ENCODE assay signal across 8 cellular contexts in the genomic region with DNA sequence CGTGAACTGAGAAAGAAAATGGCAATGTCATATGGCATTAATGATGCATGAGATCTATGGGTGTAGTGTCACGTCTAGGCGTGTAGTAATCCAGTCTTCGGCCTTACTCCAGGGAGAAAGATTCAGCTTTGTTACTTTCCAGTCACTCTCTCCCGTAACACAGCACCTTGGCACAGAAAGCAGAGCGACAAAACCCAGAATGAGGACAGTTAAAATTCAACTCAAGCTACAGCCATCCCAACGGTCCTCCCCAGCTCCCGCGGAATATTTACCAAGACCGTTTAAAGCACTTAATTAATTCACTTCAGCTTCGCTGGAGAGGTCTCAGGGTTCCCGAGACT. TPM values are rescaled to one million over a fixed set of nuclear protein-coding genes. Genes with fewer than 3 reads are reported as not detected.
A peak's percentile ranks its signal among the peaks of the same experiment; 100 is the strongest.
DNase-seq lines count a peak whose midpoint lies in the region; ATAC-seq and TF ChIP-seq lines count a peak whose summit lies in the region.

No MANE protein-coding gene starts in this region.

- TF ChIP-seq CTCF in BJ (IDR thresholded peaks at IDR 0.05; ENCODE audit: insufficient read depth, low read depth, low read length) = no peak
- no peak for TF ChIP-seq CTCF in Peyer's patch (IDR thresholded peaks at IDR 0.05)
- no peak for TF ChIP-seq CTCF in neural progenitor cell (IDR thresholded peaks at IDR 0.05)

- H3K79me2 ChIP-seq in neural progenitor cell (ENCODE audit: low read depth) = peaks cover 31% of the 10 kb centered on the region

- H3K27me3 ChIP-seq in BJ (ENCODE audit: control insufficient read depth, insufficient read depth, low read length) (no peaks in the 10 kb centered on the region), Peyer's patch (no peaks in the 10 kb centered on the region), neural progenitor cell (peaks cover 21% of the 10 kb centered on the region)

- CTCF ChIA-PET in BJ (lab: Yijun Ruan, JAX) = interaction anchor here (1.0 to 3.6 kb wide), 2 partner anchors 301 to 310 kb away, joined by 4 to 23 read pairs; no protein-coding TSS in a partner anchor

- no peaks in the 10 kb centered on the region for H3K9me3 ChIP-seq in Peyer's patch
- H3K9me3 ChIP-seq in neural progenitor cell (ENCODE audit: low read depth) = no peaks in the 10 kb centered on the region

- peak overlapping the region; percentile 93 for H2AFZ ChIP-seq in neural progenitor cell (replicated peaks)

- H3K4me3 ChIP-seq in BJ (ENCODE audit: low read depth, low read length) (peak overlapping the region; percentile 75), Peyer's patch (peak overlapping the region; percentile 63 to 89 (median 66)), neural progenitor cell (peak overlapping the region; percentile 75)

- no peaks in the 10 kb centered on the region for H3K9me3 Mint-ChIP-seq in neural progenitor cell

- no peak overlapping the region for H3K9ac ChIP-seq in neural progenitor cell

- H3K4me1 Mint-ChIP-seq in neural progenitor cell = peaks cover 32% of the 10 kb centered on the region

- peaks cover 27% of the 10 kb centered on the region for H4K20me1 ChIP-seq in neural progenitor cell (ENCODE audit: low read depth)

- no peak for TF ChIP-seq POLR2A in Peyer's patch (IDR thresholded peaks at IDR 0.05)

- H3K27ac Mint-ChIP-seq in neural progenitor cell = peak overlapping the region; percentile 74

- peak overlapping the region; percentile 90 for H3K4me3 Mint-ChIP-seq in neural progenitor cell

- peak overlapping the region in 3 of 4 donors; percentile 77 to 92 (median 90) for H3K27ac ChIP-seq in Peyer's patch
- H3K27ac ChIP-seq in epithelial cell of prostate = peak overlapping the region; percentile 88
- no peak overlapping the region for H3K27ac ChIP-seq in neural progenitor cell

- H3K4me1 ChIP-seq in Peyer's patch (peaks cover 0 to 20% (median 0%) of the 10 kb centered on the region in 4 donors), neural progenitor cell (peaks cover 14% of the 10 kb centered on the region)

- POLR2A ChIA-PET in BJ (lab: Charles Lee) = interaction anchor here (0.6 to 1.0 kb wide), 3 partner anchors 79 to 187 kb away, joined by 3 to 4 read pairs (median 4); no protein-coding TSS in a partner anchor

- H3K27me3 Mint-ChIP-seq in neural progenitor cell (ENCODE audit: insufficient read depth, low read depth) = peaks cover 6% of the 10 kb centered on the region

- DNase-seq in BJ (ENCODE audit: low read depth) (no peak), Peyer's patch (no peak), epithelial cell of prostate (ENCODE audit: low read depth, low spot score) (no peak), neural progenitor cell (ENCODE audit: low spot score) (no peak), GM19238 (ENCODE audit: insufficient read length, low spot score) (no peak), activated gamma-delta T cell treated with Interleukin-2 at 50 U/mL for 16 hours (no peak), HPDE6-E6E7 (ENCODE audit: extremely low spot score) (no peak)

- ATAC-seq in HG02759 (IDR thresholded peaks at IDR 0.05; ENCODE audit: unreplicated experiment) = no peak

- H3F3A ChIP-seq in neural progenitor cell (ENCODE audit: low read depth) = peaks cover 24% of the 10 kb centered on the region

- peak overlapping the region; percentile 87 for H3K4me2 ChIP-seq in neural progenitor cell

- H3K36me3 ChIP-seq in BJ (ENCODE audit: control insufficient read depth, insufficient read depth, low read length) (no peaks in the 10 kb centered on the region), Peyer's patch (no peaks in the 10 kb centered on the region), neural progenitor cell (no peaks in the 10 kb centered on the region)

- no peaks in the 10 kb centered on the region for H3K36me3 Mint-ChIP-seq in neural progenitor cell

RNA-seq across cellular contexts. Expression of a gene that starts 0.8 kb away (rescaled TPM):
- 427 and 729 TPM in 2 replicates for polyA plus RNA-seq in BJ (2011; rRNA removed)
- 1,519 and 2,068 TPM in 2 replicates for polyA minus RNA-seq in BJ (2011; rRNA and poly(A)+ RNA removed)
- 100 to 1,000 TPM in 1 of 4 donors, 10 to 100 TPM in 3; 29.9 to 181 (median 63.6) TPM for total RNA-seq in Peyer's patch
- total RNA-seq in neural progenitor cell (ENCODE audit: low replicate concordance) = 4.9 and 10.2 TPM in 2 replicates
